Comparison of ENCODE assay signal across 1 cellular context in the genomic region with DNA sequence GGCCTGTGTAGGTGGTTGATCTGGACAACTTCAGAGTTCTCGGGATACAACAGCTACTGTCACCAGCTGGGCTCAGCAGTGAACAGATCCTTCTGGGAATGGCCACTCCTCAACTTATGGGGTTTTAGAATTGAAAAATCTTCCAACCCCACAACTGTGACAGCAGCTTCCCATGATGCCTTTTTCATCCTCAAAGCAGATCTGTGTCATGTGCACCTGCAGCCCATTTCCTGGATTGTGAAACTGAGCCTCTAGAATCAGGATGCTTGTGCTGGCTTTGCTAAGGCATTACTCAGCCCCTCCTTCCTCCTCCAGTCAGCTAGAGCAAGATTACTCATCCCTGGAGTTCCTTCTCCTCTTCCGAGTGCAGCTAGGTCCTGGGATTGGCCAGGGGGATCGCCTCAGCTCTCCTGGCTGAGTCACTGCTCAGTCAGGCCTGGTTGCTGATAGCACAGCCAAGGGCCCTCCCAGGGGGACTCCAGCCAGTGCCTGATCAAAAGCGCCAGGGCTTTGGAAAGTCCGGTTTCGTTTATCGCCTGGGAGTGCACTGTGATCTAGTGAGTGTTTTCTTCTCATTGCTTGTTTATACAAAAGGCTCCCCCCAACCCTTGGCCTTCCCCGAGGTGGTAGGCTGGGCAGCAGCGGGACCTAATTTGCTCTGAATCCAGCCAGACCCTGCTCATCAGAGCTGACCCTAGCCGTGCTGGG.
A peak's percentile ranks its signal among the peaks of the same experiment; 100 is the strongest.
TF ChIP-seq lines count a peak whose summit lies in the region.

No MANE protein-coding gene starts in this region.

TF ChIP-seq in HepG2, 621 proteins besides CTCF, POLR2A, EP300 and RAD21 (continued from another document and continues in another):
- TF ChIP-seq, protein P1, sequence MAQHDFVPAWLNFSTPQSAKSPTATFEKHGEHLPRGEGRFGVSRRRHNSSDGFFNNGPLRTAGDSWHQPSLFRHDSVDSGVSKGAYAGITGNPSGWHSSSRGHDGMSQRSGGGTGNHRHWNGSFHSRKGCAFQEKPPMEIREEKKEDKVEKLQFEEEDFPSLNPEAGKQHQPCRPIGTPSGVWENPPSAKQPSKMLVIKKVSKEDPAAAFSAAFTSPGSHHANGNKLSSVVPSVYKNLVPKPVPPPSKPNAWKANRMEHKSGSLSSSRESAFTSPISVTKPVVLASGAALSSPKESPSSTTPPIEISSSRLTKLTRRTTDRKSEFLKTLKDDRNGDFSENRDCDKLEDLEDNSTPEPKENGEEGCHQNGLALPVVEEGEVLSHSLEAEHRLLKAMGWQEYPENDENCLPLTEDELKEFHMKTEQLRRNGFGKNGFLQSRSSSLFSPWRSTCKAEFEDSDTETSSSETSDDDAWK (CRISPR knock-in tag; IDR thresholded peaks at IDR 0.05): no peak
- TF ChIP-seq TAF15 (IDR thresholded peaks at IDR 0.05; ENCODE audit: low read depth, low read length, poor library complexity, severe bottlenecking) (no peak), RXRA (CRISPR knock-in tag; IDR thresholded peaks at IDR 0.05) (peak; percentile 65; the same call in 1 of the 2 replicates), ZNF354B (CRISPR knock-in tag; IDR thresholded peaks at IDR 0.05) (no peak), IRF2 (CRISPR knock-in tag; IDR thresholded peaks at IDR 0.05) (peak; percentile 79), ZSCAN12 (CRISPR knock-in tag; IDR thresholded peaks at IDR 0.05) (no peak), ZNF33A (CRISPR knock-in tag; IDR thresholded peaks at IDR 0.05; ENCODE audit: borderline replicate concordance) (no peak), KDM3A (CRISPR knock-in tag; IDR thresholded peaks at IDR 0.05; ENCODE audit: low read depth) (no peak; the same call in 1 of the 2 replicates), HNRNPK (IDR thresholded peaks at IDR 0.05; ENCODE audit: low read depth, low read length, poor library complexity, severe bottlenecking) (no peak), ZNF615 (CRISPR knock-in tag; IDR thresholded peaks at IDR 0.05; ENCODE audit: borderline replicate concordance) (no peak), SMYD3 (CRISPR knock-in tag; IDR thresholded peaks at IDR 0.05) (no peak), HNF4G (IDR thresholded peaks at IDR 0.05; ENCODE audit: borderline replicate concordance, low read depth, low read length) (peak; percentile 55; the same call in 1 of the 2 replicates), HNF4G (CRISPR knock-in tag; IDR thresholded peaks at IDR 0.05; ENCODE audit: borderline replicate concordance, low read depth) (no peak), YY1 (IDR thresholded peaks at IDR 0.05; ENCODE audit: insufficient read depth, insufficient replicate concordance, low read depth, low read length) (peak; percentile 56), GFI1 (CRISPR knock-in tag; IDR thresholded peaks at IDR 0.05; ENCODE audit: borderline replicate concordance) (no peak), ZNF644 (CRISPR knock-in tag; IDR thresholded peaks at IDR 0.05; ENCODE audit: low read depth) (no peak), ZNF788 (CRISPR knock-in tag; IDR thresholded peaks at IDR 0.05; ENCODE audit: borderline replicate concordance) (peak; percentile 63; the same call in 1 of the 2 replicates), SP4 (CRISPR knock-in tag; IDR thresholded peaks at IDR 0.05) (peak; percentile 85), RFX5 (IDR thresholded peaks at IDR 0.05; ENCODE audit: low read depth, low read length) (no peak), SNAI1 (CRISPR knock-in tag; IDR thresholded peaks at IDR 0.05; ENCODE audit: borderline replicate concordance) (0 out of 2 replicates have a peak, but pooled peaks have one; percentile 62), RFX3 (CRISPR knock-in tag; IDR thresholded peaks at IDR 0.05) (no peak), ZNF7 (CRISPR knock-in tag; IDR thresholded peaks at IDR 0.05) (no peak), THAP11 (CRISPR knock-in tag; IDR thresholded peaks at IDR 0.05) (peak; percentile 77), SATB2 (CRISPR knock-in tag; IDR thresholded peaks at IDR 0.05) (no peak), PHB2 (IDR thresholded peaks at IDR 0.05; ENCODE audit: partially characterized antibody) (no peak), ZIK1 (CRISPR knock-in tag; IDR thresholded peaks at IDR 0.05; ENCODE audit: borderline replicate concordance, low read depth) (no peak), ZNF251 (CRISPR knock-in tag; IDR thresholded peaks at IDR 0.05) (no peak), MAF1 (CRISPR knock-in tag; IDR thresholded peaks at IDR 0.05; ENCODE audit: borderline replicate concordance) (no peak), HOXA3 (CRISPR knock-in tag; IDR thresholded peaks at IDR 0.05) (peak; percentile 62), ZNF124 (CRISPR knock-in tag; IDR thresholded peaks at IDR 0.05) (no peak), YEATS4 (CRISPR knock-in tag; IDR thresholded peaks at IDR 0.05; ENCODE audit: borderline replicate concordance) (0 out of 2 replicates have a peak, but pooled peaks have one; percentile 30), KLF6 (CRISPR knock-in tag; IDR thresholded peaks at IDR 0.05) (peak; percentile 48; the same call in 1 of the 2 replicates), ZNF564 (CRISPR knock-in tag; IDR thresholded peaks at IDR 0.05) (peak; percentile 55; the same call in 1 of the 2 replicates), ZFP36L1 (CRISPR knock-in tag; IDR thresholded peaks at IDR 0.05) (no peak; the same call in 1 of the 2 replicates), RARG (CRISPR knock-in tag; IDR thresholded peaks at IDR 0.05; ENCODE audit: low read depth) (no peak; the same call in 1 of the 2 replicates), ZNF883 (CRISPR knock-in tag; IDR thresholded peaks at IDR 0.05; ENCODE audit: not compliant biosample characterization) (peak; percentile 49), ZNF557 (CRISPR knock-in tag; IDR thresholded peaks at IDR 0.05) (0 out of 2 replicates have a peak, but pooled peaks have one; percentile 76), ZNF556 (CRISPR knock-in tag; IDR thresholded peaks at IDR 0.05; ENCODE audit: borderline replicate concordance) (peak; percentile 79; the same call in 1 of the 2 replicates), ZNF253 (CRISPR knock-in tag; IDR thresholded peaks at IDR 0.05; ENCODE audit: borderline replicate concordance) (no peak), RFXAP (CRISPR knock-in tag; IDR thresholded peaks at IDR 0.05; ENCODE audit: borderline replicate concordance) (peak; percentile 50; the same call in 1 of the 2 replicates), ZNF629 (CRISPR knock-in tag; conservative IDR thresholded peaks at IDR 0.05) (peak; percentile 100), ZNF569 (CRISPR knock-in tag; IDR thresholded peaks at IDR 0.05; ENCODE audit: borderline replicate concordance) (no peak), NONO (IDR thresholded peaks at IDR 0.05) (no peak), NONO (CRISPR knock-in tag; conservative IDR thresholded peaks at IDR 0.05) (peak; percentile 75), ZFP36 (IDR thresholded peaks at IDR 0.05; ENCODE audit: borderline replicate concordance, low read depth, low read length, partially characterized antibody) (no peak), MED13 (CRISPR knock-in tag; IDR thresholded peaks at IDR 0.05) (no peak)
- TF ChIP-seq, protein P2, sequence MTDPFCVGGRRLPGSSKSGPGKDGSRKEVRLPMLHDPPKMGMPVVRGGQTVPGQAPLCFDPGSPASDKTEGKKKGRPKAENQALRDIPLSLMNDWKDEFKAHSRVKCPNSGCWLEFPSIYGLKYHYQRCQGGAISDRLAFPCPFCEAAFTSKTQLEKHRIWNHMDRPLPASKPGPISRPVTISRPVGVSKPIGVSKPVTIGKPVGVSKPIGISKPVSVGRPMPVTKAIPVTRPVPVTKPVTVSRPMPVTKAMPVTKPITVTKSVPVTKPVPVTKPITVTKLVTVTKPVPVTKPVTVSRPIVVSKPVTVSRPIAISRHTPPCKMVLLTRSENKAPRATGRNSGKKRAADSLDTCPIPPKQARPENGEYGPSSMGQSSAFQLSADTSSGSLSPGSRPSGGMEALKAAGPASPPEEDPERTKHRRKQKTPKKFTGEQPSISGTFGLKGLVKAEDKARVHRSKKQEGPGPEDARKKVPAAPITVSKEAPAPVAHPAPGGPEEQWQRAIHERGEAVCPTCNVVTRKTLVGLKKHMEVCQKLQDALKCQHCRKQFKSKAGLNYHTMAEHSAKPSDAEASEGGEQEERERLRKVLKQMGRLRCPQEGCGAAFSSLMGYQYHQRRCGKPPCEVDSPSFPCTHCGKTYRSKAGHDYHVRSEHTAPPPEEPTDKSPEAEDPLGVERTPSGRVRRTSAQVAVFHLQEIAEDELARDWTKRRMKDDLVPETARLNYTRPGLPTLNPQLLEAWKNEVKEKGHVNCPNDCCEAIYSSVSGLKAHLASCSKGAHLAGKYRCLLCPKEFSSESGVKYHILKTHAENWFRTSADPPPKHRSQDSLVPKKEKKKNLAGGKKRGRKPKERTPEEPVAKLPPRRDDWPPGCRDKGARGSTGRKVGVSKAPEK (CRISPR knock-in tag; IDR thresholded peaks at IDR 0.05; ENCODE audit: borderline replicate concordance): peak; percentile 91; the same call in 1 of the 2 replicates
- TF ChIP-seq, protein P3, sequence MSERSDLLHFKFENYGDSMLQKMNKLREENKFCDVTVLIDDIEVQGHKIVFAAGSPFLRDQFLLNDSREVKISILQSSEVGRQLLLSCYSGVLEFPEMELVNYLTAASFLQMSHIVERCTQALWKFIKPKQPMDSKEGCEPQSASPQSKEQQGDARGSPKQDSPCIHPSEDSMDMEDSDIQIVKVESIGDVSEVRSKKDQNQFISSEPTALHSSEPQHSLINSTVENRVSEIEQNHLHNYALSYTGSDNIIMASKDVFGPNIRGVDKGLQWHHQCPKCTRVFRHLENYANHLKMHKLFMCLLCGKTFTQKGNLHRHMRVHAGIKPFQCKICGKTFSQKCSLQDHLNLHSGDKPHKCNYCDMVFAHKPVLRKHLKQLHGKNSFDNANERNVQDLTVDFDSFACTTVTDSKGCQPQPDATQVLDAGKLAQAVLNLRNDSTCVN (CRISPR knock-in tag; IDR thresholded peaks at IDR 0.05; ENCODE audit: borderline replicate concordance): peak; percentile 74; the same call in 1 of the 2 replicates
- TF ChIP-seq, protein P4, sequence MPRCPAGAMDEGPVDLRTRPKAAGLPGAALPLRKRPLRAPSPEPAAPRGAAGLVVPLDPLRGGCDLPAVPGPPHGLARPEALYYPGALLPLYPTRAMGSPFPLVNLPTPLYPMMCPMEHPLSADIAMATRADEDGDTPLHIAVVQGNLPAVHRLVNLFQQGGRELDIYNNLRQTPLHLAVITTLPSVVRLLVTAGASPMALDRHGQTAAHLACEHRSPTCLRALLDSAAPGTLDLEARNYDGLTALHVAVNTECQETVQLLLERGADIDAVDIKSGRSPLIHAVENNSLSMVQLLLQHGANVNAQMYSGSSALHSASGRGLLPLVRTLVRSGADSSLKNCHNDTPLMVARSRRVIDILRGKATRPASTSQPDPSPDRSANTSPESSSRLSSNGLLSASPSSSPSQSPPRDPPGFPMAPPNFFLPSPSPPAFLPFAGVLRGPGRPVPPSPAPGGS (CRISPR knock-in tag; IDR thresholded peaks at IDR 0.05): 0 out of 2 replicates have a peak, but pooled peaks have one; percentile 58
- TF ChIP-seq, protein P5, sequence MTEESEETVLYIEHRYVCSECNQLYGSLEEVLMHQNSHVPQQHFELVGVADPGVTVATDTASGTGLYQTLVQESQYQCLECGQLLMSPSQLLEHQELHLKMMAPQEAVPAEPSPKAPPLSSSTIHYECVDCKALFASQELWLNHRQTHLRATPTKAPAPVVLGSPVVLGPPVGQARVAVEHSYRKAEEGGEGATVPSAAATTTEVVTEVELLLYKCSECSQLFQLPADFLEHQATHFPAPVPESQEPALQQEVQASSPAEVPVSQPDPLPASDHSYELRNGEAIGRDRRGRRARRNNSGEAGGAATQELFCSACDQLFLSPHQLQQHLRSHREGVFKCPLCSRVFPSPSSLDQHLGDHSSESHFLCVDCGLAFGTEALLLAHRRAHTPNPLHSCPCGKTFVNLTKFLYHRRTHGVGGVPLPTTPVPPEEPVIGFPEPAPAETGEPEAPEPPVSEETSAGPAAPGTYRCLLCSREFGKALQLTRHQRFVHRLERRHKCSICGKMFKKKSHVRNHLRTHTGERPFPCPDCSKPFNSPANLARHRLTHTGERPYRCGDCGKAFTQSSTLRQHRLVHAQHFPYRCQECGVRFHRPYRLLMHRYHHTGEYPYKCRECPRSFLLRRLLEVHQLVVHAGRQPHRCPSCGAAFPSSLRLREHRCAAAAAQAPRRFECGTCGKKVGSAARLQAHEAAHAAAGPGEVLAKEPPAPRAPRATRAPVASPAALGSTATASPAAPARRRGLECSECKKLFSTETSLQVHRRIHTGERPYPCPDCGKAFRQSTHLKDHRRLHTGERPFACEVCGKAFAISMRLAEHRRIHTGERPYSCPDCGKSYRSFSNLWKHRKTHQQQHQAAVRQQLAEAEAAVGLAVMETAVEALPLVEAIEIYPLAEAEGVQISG (CRISPR knock-in tag; IDR thresholded peaks at IDR 0.05): peak; percentile 75
- TF ChIP-seq, protein P6, sequence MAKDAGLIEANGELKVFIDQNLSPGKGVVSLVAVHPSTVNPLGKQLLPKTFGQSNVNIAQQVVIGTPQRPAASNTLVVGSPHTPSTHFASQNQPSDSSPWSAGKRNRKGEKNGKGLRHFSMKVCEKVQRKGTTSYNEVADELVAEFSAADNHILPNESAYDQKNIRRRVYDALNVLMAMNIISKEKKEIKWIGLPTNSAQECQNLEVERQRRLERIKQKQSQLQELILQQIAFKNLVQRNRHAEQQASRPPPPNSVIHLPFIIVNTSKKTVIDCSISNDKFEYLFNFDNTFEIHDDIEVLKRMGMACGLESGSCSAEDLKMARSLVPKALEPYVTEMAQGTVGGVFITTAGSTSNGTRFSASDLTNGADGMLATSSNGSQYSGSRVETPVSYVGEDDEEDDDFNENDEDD (CRISPR knock-in tag; IDR thresholded peaks at IDR 0.05; ENCODE audit: borderline replicate concordance): no peak
- TF ChIP-seq, protein P7, sequence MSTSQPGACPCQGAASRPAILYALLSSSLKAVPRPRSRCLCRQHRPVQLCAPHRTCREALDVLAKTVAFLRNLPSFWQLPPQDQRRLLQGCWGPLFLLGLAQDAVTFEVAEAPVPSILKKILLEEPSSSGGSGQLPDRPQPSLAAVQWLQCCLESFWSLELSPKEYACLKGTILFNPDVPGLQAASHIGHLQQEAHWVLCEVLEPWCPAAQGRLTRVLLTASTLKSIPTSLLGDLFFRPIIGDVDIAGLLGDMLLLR (CRISPR knock-in tag; IDR thresholded peaks at IDR 0.05): no peak
- TF ChIP-seq, protein P8, sequence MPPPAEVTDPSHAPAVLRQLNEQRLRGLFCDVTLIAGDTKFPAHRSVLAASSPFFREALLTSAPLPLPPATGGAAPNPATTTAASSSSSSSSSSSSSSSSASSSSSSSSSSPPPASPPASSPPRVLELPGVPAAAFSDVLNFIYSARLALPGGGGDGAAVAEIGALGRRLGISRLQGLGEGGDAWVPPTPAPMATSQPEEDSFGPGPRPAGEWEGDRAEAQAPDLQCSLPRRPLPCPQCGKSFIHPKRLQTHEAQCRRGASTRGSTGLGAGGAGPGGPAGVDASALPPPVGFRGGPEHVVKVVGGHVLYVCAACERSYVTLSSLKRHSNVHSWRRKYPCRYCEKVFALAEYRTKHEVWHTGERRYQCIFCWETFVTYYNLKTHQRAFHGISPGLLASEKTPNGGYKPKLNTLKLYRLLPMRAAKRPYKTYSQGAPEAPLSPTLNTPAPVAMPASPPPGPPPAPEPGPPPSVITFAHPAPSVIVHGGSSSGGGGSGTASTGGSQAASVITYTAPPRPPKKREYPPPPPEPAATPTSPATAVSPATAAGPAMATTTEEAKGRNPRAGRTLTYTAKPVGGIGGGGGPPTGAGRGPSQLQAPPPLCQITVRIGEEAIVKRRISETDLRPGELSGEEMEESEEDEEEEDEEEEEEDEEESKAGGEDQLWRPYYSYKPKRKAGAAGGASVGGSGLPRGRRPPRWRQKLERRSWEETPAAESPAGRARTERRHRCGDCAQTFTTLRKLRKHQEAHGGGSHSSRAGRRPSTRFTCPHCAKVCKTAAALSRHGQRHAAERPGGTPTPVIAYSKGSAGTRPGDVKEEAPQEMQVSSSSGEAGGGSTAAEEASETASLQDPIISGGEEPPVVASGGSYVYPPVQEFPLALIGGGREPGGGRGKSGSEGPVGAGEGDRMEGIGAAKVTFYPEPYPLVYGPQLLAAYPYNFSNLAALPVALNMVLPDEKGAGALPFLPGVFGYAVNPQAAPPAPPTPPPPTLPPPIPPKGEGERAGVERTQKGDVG (CRISPR knock-in tag; IDR thresholded peaks at IDR 0.05; ENCODE audit: borderline replicate concordance): no peak; the same call in 1 of the 2 replicates
